ENCODE assay signal across 8 cellular contexts in the genomic region with DNA sequence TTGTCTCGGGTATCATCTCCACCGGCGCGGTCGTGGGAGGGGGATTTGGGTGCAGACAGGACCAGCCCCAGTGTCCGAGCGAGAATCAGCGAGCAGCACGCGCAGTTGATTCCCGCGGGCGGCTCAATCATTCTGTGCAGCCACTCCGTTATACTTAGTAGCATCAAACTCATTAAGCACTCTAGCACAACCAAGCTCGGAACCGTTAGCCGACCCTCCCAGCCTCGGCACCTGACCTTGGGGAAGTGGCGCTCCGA. TPM values are rescaled to one million over a fixed set of nuclear protein-coding genes. Genes with fewer than 3 reads are reported as not detected.
DNase-seq lines count a peak whose midpoint lies in the region; ATAC-seq, FAIRE-seq and TF ChIP-seq lines count a peak whose summit lies in the region.

No MANE protein-coding gene starts in this region.

- intact Hi-C loops in Right ventricle myocardium inferior (cut with DNase I): loop anchor here (2.0 kb wide), 1 partner anchor 19 kb away; no protein-coding TSS in a partner anchor
- intact Hi-C loops in cardiac septum (cut with DNase I): no loop called here

- peak overlapping the region; percentile 14 for H3K4me2 ChIP-seq in mesendoderm (ENCODE audit: low read length)

- H3K4ac ChIP-seq in mesendoderm (ENCODE audit: low read depth, low read length): peak overlapping the region; percentile 63

- peak overlapping the region; percentile 91 for H3K56ac ChIP-seq in mesendoderm (ENCODE audit: low read length)

- H3K9ac ChIP-seq in mesendoderm (ENCODE audit: low read length): peak overlapping the region; percentile 86

- H2BK15ac ChIP-seq in mesendoderm (replicated peaks; ENCODE audit: low read depth): no peak overlapping the region

- peaks cover 22% of the 10 kb centered on the region for H3K79me1 ChIP-seq in mesendoderm (ENCODE audit: low read length)

- peak overlapping the region; percentile 1 for H3K23ac ChIP-seq in mesendoderm (ENCODE audit: low read length)

- no peak for FAIRE-seq in bronchial epithelial cell (lab: Jason Lieb, UNC)

- H2AK5ac ChIP-seq in mesendoderm (ENCODE audit: low read length): no peak overlapping the region

- H2BK5ac ChIP-seq in mesendoderm (ENCODE audit: low read length): no peak overlapping the region

- ATAC-seq in Right ventricle myocardium inferior (peak; percentile 22), HG03159 (IDR thresholded peaks at IDR 0.05; ENCODE audit: unreplicated experiment) (no peak)

- H3K27ac ChIP-seq in mesendoderm (ENCODE audit: low read depth, low read length): peak overlapping the region; percentile 68

- H3K4me1 ChIP-seq in mesendoderm (ENCODE audit: control insufficient read depth, low read depth, low read length): peaks cover 6% of the 10 kb centered on the region

- DNase-seq in Right ventricle myocardium inferior (ENCODE audit: missing footprints) (no peak), cardiac septum (ENCODE audit: low spot score) (no peak), bronchial epithelial cell (ENCODE audit: low read depth) (no peak), mesendoderm (no peak), AG08395 (ENCODE audit: low spot score) (no peak), ecto neural progenitor cell (ENCODE audit: low spot score) (no peak), NCI-H774 (lab: John Stamatoyannopoulos, UW) (no peak)

- peak overlapping the region; percentile 92 for H3K4me3 ChIP-seq in bronchial epithelial cell (ENCODE audit: low read depth, low read length)
- peak overlapping the region; percentile 88 for H3K4me3 ChIP-seq in mesendoderm (ENCODE audit: low read length)

- TF ChIP-seq CTCF in bronchial epithelial cell (IDR thresholded peaks at IDR 0.05; ENCODE audit: insufficient read depth, low read length, severe bottlenecking): no peak

- H4K5ac ChIP-seq in mesendoderm (ENCODE audit: low read length): no peak overlapping the region

- peaks cover 52% of the 10 kb centered on the region for H3K79me2 ChIP-seq in mesendoderm (ENCODE audit: control insufficient read depth, insufficient read depth, low read length)

- WGBS in mesendoderm (ENCODE audit: extremely low coverage, insufficient coverage, low lambda C conversion rate): no CpG with 5 or more reads among the region's 20 CpGs

- H3K36me3 ChIP-seq in bronchial epithelial cell (ENCODE audit: control insufficient read depth, insufficient read depth, low read length) (peaks cover 11% of the 10 kb centered on the region), mesendoderm (ENCODE audit: control insufficient read depth, insufficient read depth, low read length) (peaks cover 3% of the 10 kb centered on the region)

- H4K8ac ChIP-seq in mesendoderm (ENCODE audit: low read depth, low read length): no peak overlapping the region

- H3K18ac ChIP-seq in mesendoderm (ENCODE audit: low read length): no peak overlapping the region

- H2BK120ac ChIP-seq in mesendoderm (ENCODE audit: low read depth, low read length): no peak overlapping the region

- H3K27me3 ChIP-seq in bronchial epithelial cell (ENCODE audit: control insufficient read depth, insufficient read depth, low read length) (no peaks in the 10 kb centered on the region), mesendoderm (ENCODE audit: insufficient read depth, low read length, poor library complexity) (no peaks in the 10 kb centered on the region)

RNA-seq across cellular contexts. Expression of a gene that starts 0.2 kb away (rescaled TPM):
- total RNA-seq in Right ventricle myocardium inferior (11.9 TPM), cardiac septum (9.2 TPM), bronchial epithelial cell (9.0 and 9.5 TPM in 2 replicates)
- polyA plus RNA-seq in mesendoderm (2013, experiment 1 of 2): 4.8 TPM
- polyA plus RNA-seq in mesendoderm (2013, experiment 2 of 2): 5.4 TPM

RNA-seq across cellular contexts. Expression of a gene that starts 0.4 kb away (rescaled TPM):
- total RNA-seq in Right ventricle myocardium inferior: 23.9 TPM
- 24.2 TPM for total RNA-seq in cardiac septum
- 259 and 329 TPM in 2 replicates for total RNA-seq in bronchial epithelial cell
- 52.4 TPM for polyA plus RNA-seq in mesendoderm (2013, experiment 1 of 2)
- polyA plus RNA-seq in mesendoderm (2013, experiment 2 of 2): 53.7 TPM

RNA-seq across cellular contexts. Expression of a gene that starts 39.2 kb away (rescaled TPM):
- 30.2 TPM for total RNA-seq in Right ventricle myocardium inferior
- total RNA-seq in cardiac septum: 21.9 TPM
- total RNA-seq in bronchial epithelial cell: 1.1 and 3.8 TPM in 2 replicates
- polyA plus RNA-seq in mesendoderm (2013, experiment 1 of 2): 9.4 TPM
- polyA plus RNA-seq in mesendoderm (2013, experiment 2 of 2): 8.5 TPM

RNA-seq across cellular contexts. Expression of a gene that starts 52.0 kb away (rescaled TPM):
- total RNA-seq in Right ventricle myocardium inferior (17.4 TPM), cardiac septum (18.0 TPM), bronchial epithelial cell (10.4 and 14.0 TPM in 2 replicates)
- 22.9 TPM for polyA plus RNA-seq in mesendoderm (2013, experiment 1 of 2)
- 22.4 TPM for polyA plus RNA-seq in mesendoderm (2013, experiment 2 of 2)

Comparison
In these comparisons a context has a peak if more than half of its experiments do, and no peak if none do; other contexts are left out.
1. RNA of a gene that starts 0.4 kb away (total RNA-seq): 259 to 329 TPM in bronchial epithelial cell; 24.2 TPM in cardiac septum (single experiment) and 23.9 TPM in Right ventricle myocardium inferior (single experiment); every median in the first group is over 10 times any median in the second.